In the genomic region with DNA sequence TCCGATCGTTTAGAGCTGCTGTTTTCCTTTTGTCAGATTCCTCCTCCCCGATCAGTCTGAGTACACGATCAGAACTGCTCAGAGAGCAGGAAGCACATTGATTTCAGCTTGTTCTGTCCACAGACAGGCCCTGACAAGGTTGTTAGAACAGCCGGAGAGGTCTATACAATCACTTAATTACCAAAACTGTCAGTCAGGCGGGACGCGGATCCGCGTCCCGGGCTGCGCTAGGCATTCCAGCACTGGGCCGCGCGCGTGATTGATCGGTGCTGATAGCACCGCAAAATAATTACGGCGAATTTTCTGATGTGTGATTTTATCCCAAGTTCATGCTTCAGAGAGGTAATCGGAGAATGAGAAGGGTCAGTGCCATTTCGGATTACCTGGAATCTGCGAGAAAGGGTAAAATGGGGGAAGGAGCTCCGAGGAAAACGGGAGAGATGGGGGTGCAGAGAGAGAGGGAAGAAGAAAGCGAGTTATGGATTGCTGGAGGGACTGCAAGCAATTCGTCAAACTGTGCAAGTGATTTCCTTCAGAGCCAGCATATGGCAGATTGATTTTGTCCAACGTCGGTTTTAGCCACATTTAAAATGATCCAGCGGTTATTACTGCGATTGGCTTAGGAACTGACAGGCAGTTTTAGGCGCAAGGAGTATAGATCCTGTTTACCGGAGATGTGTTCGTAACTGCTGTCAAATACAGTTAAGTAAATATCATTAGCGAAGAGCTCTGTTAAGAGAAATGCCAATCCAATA, we compare ENCODE assay signal across 1 cellular context.
TF ChIP-seq lines count a peak whose summit lies in the region.

No MANE protein-coding gene starts in this region.

TF ChIP-seq in IMR-90, 13 proteins besides CTCF, POLR2A, EP300 and RAD21 (continued from another document):
- no peak for TF ChIP-seq USF2 (IDR thresholded peaks at IDR 0.05; ENCODE audit: low read depth, low read length)
- TF ChIP-seq MXI1 (IDR thresholded peaks at IDR 0.05; ENCODE audit: borderline replicate concordance, low read depth, low read length) = no peak
